1 cellular context compared by ENCODE assay signal in genomic region chr6:89675949-89676753, GRCh38.
TF ChIP-seq lines count a peak whose summit lies in the region.

No MANE protein-coding gene starts in this region.

TF ChIP-seq in K562, 482 proteins besides CTCF, POLR2A, EP300 and RAD21 (continued from another document):
- TF ChIP-seq, protein P1, sequence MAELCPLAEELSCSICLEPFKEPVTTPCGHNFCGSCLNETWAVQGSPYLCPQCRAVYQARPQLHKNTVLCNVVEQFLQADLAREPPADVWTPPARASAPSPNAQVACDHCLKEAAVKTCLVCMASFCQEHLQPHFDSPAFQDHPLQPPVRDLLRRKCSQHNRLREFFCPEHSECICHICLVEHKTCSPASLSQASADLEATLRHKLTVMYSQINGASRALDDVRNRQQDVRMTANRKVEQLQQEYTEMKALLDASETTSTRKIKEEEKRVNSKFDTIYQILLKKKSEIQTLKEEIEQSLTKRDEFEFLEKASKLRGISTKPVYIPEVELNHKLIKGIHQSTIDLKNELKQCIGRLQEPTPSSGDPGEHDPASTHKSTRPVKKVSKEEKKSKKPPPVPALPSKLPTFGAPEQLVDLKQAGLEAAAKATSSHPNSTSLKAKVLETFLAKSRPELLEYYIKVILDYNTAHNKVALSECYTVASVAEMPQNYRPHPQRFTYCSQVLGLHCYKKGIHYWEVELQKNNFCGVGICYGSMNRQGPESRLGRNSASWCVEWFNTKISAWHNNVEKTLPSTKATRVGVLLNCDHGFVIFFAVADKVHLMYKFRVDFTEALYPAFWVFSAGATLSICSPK (IDR thresholded peaks at IDR 0.05; ENCODE audit: borderline replicate concordance) = no peak
- TF ChIP-seq ADNP (tag; IDR thresholded peaks at IDR 0.05) (no peak), E2F5 (CRISPR knock-in tag; IDR thresholded peaks at IDR 0.05) (no peak), TCFL5 (CRISPR knock-in tag; conservative IDR thresholded peaks at IDR 0.05) (no peak), ZNF316 (IDR thresholded peaks at IDR 0.05) (peak; percentile 63; the same call in 1 of the 2 replicates)
TF ChIP-seq in K562: peak in this region for 3.
